Comparison of ENCODE assay signal across 9 cellular contexts in the genomic region with DNA sequence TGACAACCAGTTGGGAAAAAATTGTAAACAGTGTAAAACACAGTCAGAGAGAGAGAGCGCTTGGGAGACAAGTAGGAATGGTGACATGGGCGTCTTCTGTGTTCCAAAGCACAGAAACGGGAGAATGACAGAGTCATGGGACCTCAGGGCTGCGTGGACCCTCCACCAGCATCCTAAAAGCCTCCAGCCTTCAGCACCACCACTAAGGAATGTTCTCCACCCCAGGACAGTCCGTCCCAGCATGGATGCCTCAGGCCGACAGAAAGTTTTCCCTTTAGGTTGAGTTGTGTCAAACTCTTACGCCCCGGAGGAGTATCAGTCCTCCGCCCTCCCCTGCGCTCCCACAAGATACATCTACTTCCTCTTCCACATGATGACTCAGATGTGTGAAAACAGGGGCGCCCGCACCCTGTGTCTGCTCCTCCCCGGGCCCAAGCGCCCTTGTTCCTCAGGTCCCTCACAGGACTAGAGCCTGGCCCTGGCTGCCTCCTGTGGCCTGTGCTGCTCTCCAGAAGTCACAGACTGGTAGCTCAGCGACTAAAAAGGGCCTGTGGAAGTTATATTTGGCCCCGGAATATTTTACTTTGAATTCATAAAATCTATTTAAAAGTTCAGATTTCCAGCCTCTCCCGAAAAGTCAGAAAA.
DNase-seq lines count a peak whose midpoint lies in the region; ATAC-seq lines count a peak whose summit lies in the region.
"Had no signal": no experiment of that assay in that cellular context is flagged by ENCODE, and none has a peak within 500 bp of the region (broad histone marks: within the 10 kb centered on the region; RNA-seq: fewer than 3 reads in every experiment).

No MANE protein-coding gene starts in this region.

- ATAC-seq in left ventricle myocardium superior (peak; percentile 32), GM18870 (IDR thresholded peaks at IDR 0.05; ENCODE audit: unreplicated experiment) (no peak), HG02852 (IDR thresholded peaks at IDR 0.05; ENCODE audit: unreplicated experiment) (no peak), GM19328 (IDR thresholded peaks at IDR 0.05; ENCODE audit: unreplicated experiment) (no peak)

- H3K4me1 ChIP-seq in BLaER1 treated with 17β-estradiol and CSF1 and Interleukin-3, amounts not matched to agents 10 nM and 100 nM: peaks cover 48 to 77% (median 54%) of the 10 kb centered on the region in 10 experiments

- peak overlapping the region in 8 of 10 experiments; percentile 8 to 50 (median 38); a peak in 14 of 20 replicates for H3K4me3 ChIP-seq in BLaER1 treated with 17β-estradiol and CSF1 and Interleukin-3, amounts not matched to agents 10 nM and 100 nM
- H3K4me3 ChIP-seq: SJSA1 had no signal

- peaks cover 0 to 8% (median 0%) of the 10 kb centered on the region in 11 experiments; a peak in 1 of 22 replicates for H4K20me1 ChIP-seq in BLaER1 treated with 17β-estradiol and CSF1 and Interleukin-3, amounts not matched to agents 10 nM and 100 nM

- no peaks in the 10 kb centered on the region for H3K9me3 ChIP-seq in BLaER1 treated with 17β-estradiol and CSF1 and Interleukin-3, amounts not matched to agents 10 nM and 100 nM (replicated peaks in 1 of 11)
- H3K9me3 ChIP-seq: SJSA1 had no signal

- DNase-seq in HPDE6-E6E7 (ENCODE audit: extremely low spot score): peak; percentile 81
- DNase-seq in activated CD8-positive, alpha-beta memory T cell treated with anti-CD3 and anti-CD28 coated beads for 48 hours (ENCODE audit: low read depth in 2 of 3, low spot score in 2 of 3): peak in 2 of 3 experiments; percentile 23 to 50
- DNase-seq in left ventricle myocardium superior: peak; percentile 67
- DNase-seq in stimulated activated CD8-positive, alpha-beta memory T cell treated with anti-CD3 and anti-CD28 coated beads, Interleukin-4, amount 100 ng/mL, for 4 hours (ENCODE audit: low read depth in 2 of 2, low spot score in 1 of 2): peak; percentile 41 to 58

- H3K4me2 ChIP-seq in BLaER1 treated with 17β-estradiol and CSF1 and Interleukin-3, amounts not matched to agents 10 nM and 100 nM: peak overlapping the region; percentile 86 to 99 (median 96)

- H3K36me3 ChIP-seq in BLaER1 treated with 17β-estradiol and CSF1 and Interleukin-3, amounts not matched to agents 10 nM and 100 nM: no peaks in the 10 kb centered on the region
- H3K36me3 ChIP-seq: SJSA1 had no signal

- intact Hi-C loops in left ventricle myocardium superior (cut with micrococcal nuclease): no loop called here

- peak overlapping the region in 10 of 11 experiments; percentile 13 to 60 (median 34); a peak in 12 of 22 replicates for H3K9ac ChIP-seq in BLaER1 treated with 17β-estradiol and CSF1 and Interleukin-3, amounts not matched to agents 10 nM and 100 nM

- H3K27ac ChIP-seq in BLaER1 treated with 17β-estradiol and CSF1 and Interleukin-3, amounts not matched to agents 10 nM and 100 nM: peak overlapping the region; percentile 43 to 75 (median 59); a peak in 20 of 22 replicates
- H3K27ac ChIP-seq: SJSA1 had no signal

- peaks cover 0 to 6% (median 0%) of the 10 kb centered on the region in 11 experiments; a peak in 4 of 22 replicates for H3K27me3 ChIP-seq in BLaER1 treated with 17β-estradiol and CSF1 and Interleukin-3, amounts not matched to agents 10 nM and 100 nM
- H3K27me3 ChIP-seq: SJSA1 had no signal
